Comparison of ENCODE assay signal across 1 cellular context in genomic region chr12:3173008-3173553, GRCh38.
TF ChIP-seq lines count a peak whose summit lies in the region.

No MANE protein-coding gene starts in this region.

TF ChIP-seq in H1, 55 proteins besides CTCF, POLR2A, EP300 and RAD21 (continued from another document):
- TF ChIP-seq SIN3A (conservative IDR thresholded peaks at IDR 0.05 in 1 of 2, IDR thresholded peaks at IDR 0.05 in 1 of 2; ENCODE audit: low read depth in 1 of 2, low read length in 2 of 2) (no peak), SRF (IDR thresholded peaks at IDR 0.05; ENCODE audit: low read depth, low read length) (no peak), KDM1A (IDR thresholded peaks at IDR 0.05; ENCODE audit: borderline replicate concordance, low read length) (no peak), HDAC6 (IDR thresholded peaks at IDR 0.05; ENCODE audit: low read depth, low read length) (no peak), GTF2F1 (IDR thresholded peaks at IDR 0.05; ENCODE audit: borderline replicate concordance, low read depth, low read length) (no peak), NRF1 (IDR thresholded peaks at IDR 0.05; ENCODE audit: low read depth, low read length) (no peak)
